34 cellular contexts compared by ENCODE assay signal in the genomic region with DNA sequence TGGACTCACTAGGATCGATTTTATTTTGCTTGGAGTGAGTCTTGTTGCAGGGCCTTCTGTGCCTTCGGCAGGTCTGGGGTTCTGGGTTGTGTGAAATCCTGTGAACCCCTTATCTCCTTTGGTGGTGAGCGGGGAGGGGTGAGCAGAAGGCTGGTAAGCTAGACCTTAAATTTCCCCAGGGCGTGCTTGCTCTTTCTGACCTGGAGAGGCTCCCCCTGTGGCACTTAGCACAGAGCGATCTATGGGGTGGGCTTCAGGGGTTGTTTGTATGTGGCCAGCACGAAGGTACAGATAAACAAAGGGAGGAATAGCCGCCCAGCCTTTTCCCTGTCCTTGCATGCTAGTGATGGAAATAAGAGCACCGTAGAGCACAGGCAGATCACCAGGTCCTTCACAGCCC. TPM values are rescaled to one million over a fixed set of nuclear protein-coding genes. Genes with fewer than 3 reads are reported as not detected.
"Had no signal": no experiment of that assay in that cellular context is flagged by ENCODE, and none has a peak within 500 bp of the region (broad histone marks: within the 10 kb centered on the region; RNA-seq: fewer than 3 reads in every experiment).

No MANE protein-coding gene starts in this region.

- H3K27me3 Mint-ChIP-seq: activated CD4-positive, alpha-beta memory T cell treated with anti-CD3 and anti-CD28 coated beads, Interleukin-2, amount 10 ng/mL, durations not matched to agents 7 days and 5 days; activated CD4-positive, alpha-beta T cell treated with anti-CD3 and anti-CD28 coated beads, Interleukin-2, amount 10 ng/mL, durations not matched to agents 7 days and 5 days; activated CD8-positive, alpha-beta memory T cell treated with anti-CD3 and anti-CD28 coated beads, Interleukin-2, amount 10 ng/mL, durations not matched to agents 7 days and 5 days; activated naive CD4-positive, alpha-beta T cell treated with anti-CD3 and anti-CD28 coated beads, Interleukin-2, amount 10 ng/mL, durations not matched to agents 7 days and 5 days; activated naive CD4-positive, alpha-beta T cell treated with anti-CD3 and anti-CD28 coated beads, Interleukin-2, amount 50 U/mL, for 24 hours; activated naive CD8-positive, alpha-beta T cell treated with anti-CD3 and anti-CD28 coated beads, Interleukin-2, amount 10 ng/mL, durations not matched to agents 7 days and 5 days; activated naive CD8-positive, alpha-beta T cell treated with anti-CD3 and anti-CD28 coated beads, Interleukin-2, amount 50 U/mL, for 24 hours had no signal

- H3K36me3 ChIP-seq: ascending aorta, cardiac muscle cell had no signal

- H3K4me3 ChIP-seq: ascending aorta, cardiac muscle cell had no signal

- DNase-seq: activated CD4-positive, alpha-beta memory T cell treated with anti-CD3 and anti-CD28 coated beads, Interleukin-2, amount 10 ng/mL, durations not matched to agents 7 days and 5 days; activated CD4-positive, alpha-beta T cell treated with anti-CD3 and anti-CD28 coated beads for 1 hour; activated CD4-positive, alpha-beta T cell treated with anti-CD3 and anti-CD28 coated beads for 36 hours; activated CD4-positive, alpha-beta T cell treated with anti-CD3 and anti-CD28 coated beads for 48 hours; activated CD4-positive, alpha-beta T cell treated with anti-CD3 and anti-CD28 coated beads, Interleukin-2, amount 10 ng/mL, durations not matched to agents 7 days and 5 days; activated CD4-positive, alpha-beta T cell treated with anti-CD3 and anti-CD28 coated beads, Interleukin-2, amount 50 U/mL, for 48 hours; activated CD4-positive, CD25-positive, alpha-beta regulatory T cell; activated CD8-positive, alpha-beta memory T cell treated with anti-CD3 and anti-CD28 coated beads for 24 hours; activated CD8-positive, alpha-beta memory T cell treated with anti-CD3 and anti-CD28 coated beads, Interleukin-2, amount 10 ng/mL, durations not matched to agents 7 days and 5 days; activated CD8-positive, alpha-beta memory T cell treated with anti-CD3 and anti-CD28 coated beads, Interleukin-2, amount 50 U/mL, for 48 hours; activated CD8-positive, alpha-beta T cell treated with anti-CD3 and anti-CD28 coated beads, Interleukin-2, amount 10 ng/mL, durations not matched to agents 7 days and 5 days; activated effector memory CD4-positive, alpha-beta T cell treated with Interleukin-2 at 50 U/mL for 16 hours; activated gamma-delta T cell; activated naive CD4-positive, alpha-beta T cell treated with anti-CD3 and anti-CD28 coated beads, Interleukin-2, amount 10 ng/mL, durations not matched to agents 7 days and 5 days; activated naive CD4-positive, alpha-beta T cell treated with Interleukin-2 at 50 U/mL for 16 hours; activated naive CD8-positive, alpha-beta T cell treated with anti-CD3 and anti-CD28 coated beads, Interleukin-2, amount 10 ng/mL, durations not matched to agents 7 days and 5 days; activated naive CD8-positive, alpha-beta T cell treated with anti-CD3 and anti-CD28 coated beads, Interleukin-2, amount 50 U/mL, for 24 hours; activated T-cell treated with anti-CD3 and anti-CD28 coated beads, Interleukin-2, amount 50 U/mL, for 24 hours; activated T-cell treated with anti-CD3 and anti-CD28 coated beads, Interleukin-2, amount 50 U/mL, for 48 hours; amygdala; central memory CD4-positive, alpha-beta T cell; T-helper 1 cell; T-helper 2 cell; T-helper 9 cell had no signal

- H3K4me1 ChIP-seq: ascending aorta had no signal

- ATAC-seq: activated CD4-positive, alpha-beta T cell treated with anti-CD3 and anti-CD28 coated beads for 36 hours; activated CD8-positive, alpha-beta memory T cell treated with anti-CD3 and anti-CD28 coated beads, Interleukin-2, amount 10 ng/mL, durations not matched to agents 7 days and 5 days; activated CD8-positive, alpha-beta T cell treated with anti-CD3 and anti-CD28 coated beads, Interleukin-2, amount 10 ng/mL, durations not matched to agents 7 days and 5 days; activated naive CD8-positive, alpha-beta T cell treated with anti-CD3 and anti-CD28 coated beads, Interleukin-2, amount 50 U/mL, for 24 hours had no signal

- H3K27ac Mint-ChIP-seq: activated CD4-positive, alpha-beta memory T cell treated with anti-CD3 and anti-CD28 coated beads, Interleukin-2, amount 10 ng/mL, durations not matched to agents 7 days and 5 days; activated CD4-positive, alpha-beta T cell treated with anti-CD3 and anti-CD28 coated beads for 36 hours; activated CD4-positive, alpha-beta T cell treated with anti-CD3 and anti-CD28 coated beads, Interleukin-2, amount 10 ng/mL, durations not matched to agents 7 days and 5 days; activated CD8-positive, alpha-beta memory T cell treated with anti-CD3 and anti-CD28 coated beads, Interleukin-2, amount 10 ng/mL, durations not matched to agents 7 days and 5 days; activated CD8-positive, alpha-beta T cell treated with anti-CD3 and anti-CD28 coated beads, Interleukin-2, amount 10 ng/mL, durations not matched to agents 7 days and 5 days; activated naive CD4-positive, alpha-beta T cell treated with anti-CD3 and anti-CD28 coated beads, Interleukin-2, amount 10 ng/mL, durations not matched to agents 7 days and 5 days; activated naive CD4-positive, alpha-beta T cell treated with anti-CD3 and anti-CD28 coated beads, Interleukin-2, amount 50 U/mL, for 24 hours; activated naive CD8-positive, alpha-beta T cell; activated naive CD8-positive, alpha-beta T cell treated with anti-CD3 and anti-CD28 coated beads, Interleukin-2, amount 10 ng/mL, durations not matched to agents 7 days and 5 days; activated naive CD8-positive, alpha-beta T cell treated with anti-CD3 and anti-CD28 coated beads, Interleukin-2, amount 50 U/mL, for 24 hours; activated T-cell treated with anti-CD3 and anti-CD28 coated beads, Interleukin-2, amount 50 U/mL, for 24 hours; activated T-helper 2 cell treated with anti-CD3 and anti-CD28 coated beads, Interferon-gamma antibody, Interleukin-2, Interleukin-4, amounts not matched to agents 10 μg/mL and 5 μg/mL and 100 μg/mL, durations not matched to agents 14 hours and 24 hours and 36 hours; brain; T-helper 1 cell treated with Interleukin-12 subunit alpha and Interleukin-12 subunit beta and Interleukin-4 antibody, amounts not matched to agents 30 μg/mL and 1 μg/mL, for 36 hours; T-helper 2 cell treated with Interferon-gamma antibody and Interleukin-4, amounts not matched to agents 5 μg/mL and 100 μg/mL, for 36 hours had no signal

- H3K9me3 ChIP-seq: ascending aorta had no signal

- H3K4me1 Mint-ChIP-seq: activated CD4-positive, alpha-beta memory T cell treated with anti-CD3 and anti-CD28 coated beads, Interleukin-2, amount 10 ng/mL, durations not matched to agents 7 days and 5 days; activated CD4-positive, alpha-beta T cell treated with anti-CD3 and anti-CD28 coated beads for 36 hours; activated CD4-positive, alpha-beta T cell treated with anti-CD3 and anti-CD28 coated beads, Interleukin-2, amount 10 ng/mL, durations not matched to agents 7 days and 5 days; activated CD8-positive, alpha-beta memory T cell treated with anti-CD3 and anti-CD28 coated beads, Interleukin-2, amount 10 ng/mL, durations not matched to agents 7 days and 5 days; activated naive CD4-positive, alpha-beta T cell treated with anti-CD3 and anti-CD28 coated beads, Interleukin-2, amount 10 ng/mL, durations not matched to agents 7 days and 5 days; activated naive CD4-positive, alpha-beta T cell treated with anti-CD3 and anti-CD28 coated beads, Interleukin-2, amount 50 U/mL, for 24 hours; activated naive CD8-positive, alpha-beta T cell treated with anti-CD3 and anti-CD28 coated beads, Interleukin-2, amount 10 ng/mL, durations not matched to agents 7 days and 5 days; activated naive CD8-positive, alpha-beta T cell treated with anti-CD3 and anti-CD28 coated beads, Interleukin-2, amount 50 U/mL, for 24 hours had no signal

- H3K27me3 ChIP-seq: ascending aorta, cardiac muscle cell had no signal

- H3K4me3 Mint-ChIP-seq: activated CD4-positive, alpha-beta memory T cell treated with anti-CD3 and anti-CD28 coated beads, Interleukin-2, amount 10 ng/mL, durations not matched to agents 7 days and 5 days; activated CD4-positive, alpha-beta T cell treated with anti-CD3 and anti-CD28 coated beads for 36 hours; activated CD4-positive, alpha-beta T cell treated with anti-CD3 and anti-CD28 coated beads, Interleukin-2, amount 10 ng/mL, durations not matched to agents 7 days and 5 days; activated CD8-positive, alpha-beta memory T cell treated with anti-CD3 and anti-CD28 coated beads, Interleukin-2, amount 10 ng/mL, durations not matched to agents 7 days and 5 days; activated CD8-positive, alpha-beta T cell treated with anti-CD3 and anti-CD28 coated beads, Interleukin-2, amount 10 ng/mL, durations not matched to agents 7 days and 5 days; activated naive CD4-positive, alpha-beta T cell treated with anti-CD3 and anti-CD28 coated beads, Interleukin-2, amount 10 ng/mL, durations not matched to agents 7 days and 5 days; activated naive CD4-positive, alpha-beta T cell treated with anti-CD3 and anti-CD28 coated beads, Interleukin-2, amount 50 U/mL, for 24 hours; activated naive CD8-positive, alpha-beta T cell; activated naive CD8-positive, alpha-beta T cell treated with anti-CD3 and anti-CD28 coated beads, Interleukin-2, amount 10 ng/mL, durations not matched to agents 7 days and 5 days; activated naive CD8-positive, alpha-beta T cell treated with anti-CD3 and anti-CD28 coated beads, Interleukin-2, amount 50 U/mL, for 24 hours; activated T-cell treated with anti-CD3 and anti-CD28 coated beads, Interleukin-2, amount 50 U/mL, for 24 hours; brain; T-helper 1 cell treated with Interleukin-12 subunit alpha and Interleukin-12 subunit beta and Interleukin-4 antibody, amounts not matched to agents 30 μg/mL and 1 μg/mL, for 36 hours; T-helper 2 cell treated with Interferon-gamma antibody and Interleukin-4, amounts not matched to agents 5 μg/mL and 100 μg/mL, for 36 hours had no signal

- H3K9me3 Mint-ChIP-seq: activated CD4-positive, alpha-beta memory T cell treated with anti-CD3 and anti-CD28 coated beads, Interleukin-2, amount 10 ng/mL, durations not matched to agents 7 days and 5 days; activated CD4-positive, alpha-beta T cell treated with anti-CD3 and anti-CD28 coated beads, Interleukin-2, amount 10 ng/mL, durations not matched to agents 7 days and 5 days; activated naive CD4-positive, alpha-beta T cell treated with anti-CD3 and anti-CD28 coated beads, Interleukin-2, amount 10 ng/mL, durations not matched to agents 7 days and 5 days; activated naive CD4-positive, alpha-beta T cell treated with anti-CD3 and anti-CD28 coated beads, Interleukin-2, amount 50 U/mL, for 24 hours; activated naive CD8-positive, alpha-beta T cell treated with anti-CD3 and anti-CD28 coated beads, Interleukin-2, amount 10 ng/mL, durations not matched to agents 7 days and 5 days; activated naive CD8-positive, alpha-beta T cell treated with anti-CD3 and anti-CD28 coated beads, Interleukin-2, amount 50 U/mL, for 24 hours; activated T-cell treated with anti-CD3 and anti-CD28 coated beads, Interleukin-2, amount 50 U/mL, for 24 hours; activated T-helper 2 cell treated with anti-CD3 and anti-CD28 coated beads, Interferon-gamma antibody, Interleukin-2, Interleukin-4, amounts not matched to agents 10 μg/mL and 5 μg/mL and 100 μg/mL, durations not matched to agents 14 hours and 24 hours and 36 hours; T-helper 1 cell treated with Interleukin-12 subunit alpha and Interleukin-12 subunit beta and Interleukin-4 antibody, amounts not matched to agents 30 μg/mL and 1 μg/mL, for 36 hours; T-helper 2 cell treated with Interferon-gamma antibody and Interleukin-4, amounts not matched to agents 5 μg/mL and 100 μg/mL, for 36 hours had no signal

- H3K27ac ChIP-seq: ascending aorta, cardiac muscle cell, VCaP had no signal

- H3K36me3 Mint-ChIP-seq: activated CD8-positive, alpha-beta memory T cell treated with anti-CD3 and anti-CD28 coated beads, Interleukin-2, amount 10 ng/mL, durations not matched to agents 7 days and 5 days; activated naive CD4-positive, alpha-beta T cell treated with anti-CD3 and anti-CD28 coated beads, Interleukin-2, amount 10 ng/mL, durations not matched to agents 7 days and 5 days; activated naive CD4-positive, alpha-beta T cell treated with anti-CD3 and anti-CD28 coated beads, Interleukin-2, amount 50 U/mL, for 24 hours; activated naive CD8-positive, alpha-beta T cell; activated naive CD8-positive, alpha-beta T cell treated with anti-CD3 and anti-CD28 coated beads, Interleukin-2, amount 10 ng/mL, durations not matched to agents 7 days and 5 days; brain had no signal

RNA-seq across cellular contexts. Expression of gene CACNA2D3, which starts 11.8 kb away (rescaled TPM):
- total RNA-seq: activated CD4-positive, alpha-beta memory T cell treated with anti-CD3 and anti-CD28 coated beads, Interleukin-2, amount 10 ng/mL, durations not matched to agents 7 days and 5 days; activated CD4-positive, alpha-beta T cell treated with anti-CD3 and anti-CD28 coated beads for 36 hours; activated CD4-positive, alpha-beta T cell treated with anti-CD3 and anti-CD28 coated beads, Interleukin-2, amount 10 ng/mL, durations not matched to agents 7 days and 5 days; activated CD8-positive, alpha-beta memory T cell treated with anti-CD3 and anti-CD28 coated beads, Interleukin-2, amount 10 ng/mL, durations not matched to agents 7 days and 5 days; activated CD8-positive, alpha-beta T cell treated with anti-CD3 and anti-CD28 coated beads, Interleukin-2, amount 10 ng/mL, durations not matched to agents 7 days and 5 days; activated naive CD8-positive, alpha-beta T cell treated with anti-CD3 and anti-CD28 coated beads, Interleukin-2, amount 10 ng/mL, durations not matched to agents 7 days and 5 days; activated T-helper 2 cell treated with anti-CD3 and anti-CD28 coated beads, Interferon-gamma antibody, Interleukin-2, Interleukin-4, amounts not matched to agents 10 μg/mL and 5 μg/mL and 100 μg/mL, durations not matched to agents 14 hours and 24 hours and 36 hours; ascending aorta; bronchial epithelial cell had no signal
